In the genomic region with DNA sequence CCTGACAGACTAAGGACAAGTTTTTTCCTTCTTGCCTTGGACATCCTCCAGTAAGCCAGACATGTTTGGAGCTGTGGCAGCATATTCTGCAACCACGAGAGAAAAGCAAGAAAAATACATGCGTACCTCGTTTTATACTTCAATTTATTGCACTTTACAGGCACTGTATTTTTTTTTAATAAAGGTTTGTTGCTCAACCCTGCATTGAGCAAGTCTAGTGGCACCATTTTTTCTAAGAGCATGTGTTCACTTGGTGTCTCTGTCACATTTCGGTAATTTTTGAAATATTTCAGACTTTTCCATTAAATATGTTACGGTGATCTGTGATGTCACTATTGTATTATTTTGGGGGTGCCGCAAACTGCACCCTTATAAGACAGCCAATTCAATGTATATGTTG, we compare ENCODE assay signal across 18 cellular contexts. TPM values are rescaled to one million over a fixed set of nuclear protein-coding genes. Genes with fewer than 3 reads are reported as not detected.
DNase-seq lines count a peak whose midpoint lies in the region; ATAC-seq and TF ChIP-seq lines count a peak whose summit lies in the region.
"Had no signal": no experiment of that assay in that cellular context is flagged by ENCODE, and none has a peak within 500 bp of the region (broad histone marks: within the 10 kb centered on the region; RNA-seq: fewer than 3 reads in every experiment).

No MANE protein-coding gene starts in this region.

- H3K9me3 Mint-ChIP-seq in CD14-positive monocyte (peaks cover 0 to 2% (median 0%) of the 10 kb centered on the region in 7 donors), memory B cell (no peaks in the 10 kb centered on the region)
- H3K9me3 Mint-ChIP-seq in activated CD4-positive, alpha-beta memory T cell treated with anti-CD3 and anti-CD28 coated beads, Interleukin-2, amount 10 ng/mL, durations not matched to agents 7 days and 5 days, result no peaks in the 10 kb centered on the region

- H3K4me1 Mint-ChIP-seq in CD14-positive monocyte (peaks cover 38% of the 10 kb centered on the region), memory B cell (peaks cover 20% of the 10 kb centered on the region)
- H3K4me1 Mint-ChIP-seq in activated CD4-positive, alpha-beta memory T cell treated with anti-CD3 and anti-CD28 coated beads, Interleukin-2, amount 10 ng/mL, durations not matched to agents 7 days and 5 days, result peaks cover 51% of the 10 kb centered on the region

- H3K27me3 Mint-ChIP-seq in CD14-positive monocyte (ENCODE audit: low read depth in 3 of 3), result peaks cover 0 to 4% (median 3%) of the 10 kb centered on the region in 3 donors
- peaks cover 5% of the 10 kb centered on the region for H3K27me3 Mint-ChIP-seq in activated CD4-positive, alpha-beta memory T cell treated with anti-CD3 and anti-CD28 coated beads, Interleukin-2, amount 10 ng/mL, durations not matched to agents 7 days and 5 days
- H3K27me3 Mint-ChIP-seq in memory B cell, result no peaks in the 10 kb centered on the region

- peak overlapping the region; percentile 62; the same call in 1 of the 2 replicates for H3K4me3 ChIP-seq in GM08714 (ENCODE audit: low read length)
- H3K4me3 ChIP-seq: coronary artery, esophagus muscularis mucosa had no signal

- ATAC-seq in memory B cell (ENCODE audit: low read depth) (no peak), GM18505 (IDR thresholded peaks at IDR 0.05; ENCODE audit: unreplicated experiment) (no peak)
- ATAC-seq: left colon had no signal

- CTCF ChIA-PET in activated CD4-positive, alpha-beta memory T cell treated with anti-CD3 and anti-CD28 coated beads, Interleukin-2, amount 10 ng/mL, durations not matched to agents 7 days and 5 days (lab: Charles Lee), result interaction anchor here (1.0 to 1.1 kb wide), 2 partner anchors 23 to 90 kb away, joined by 3 to 4 read pairs; no protein-coding TSS in a partner anchor

- DNase-seq in CD14-positive monocyte (ENCODE audit: low spot score), result no peak
- DNase-seq in activated CD4-positive, alpha-beta memory T cell treated with anti-CD3 and anti-CD28 coated beads, Interleukin-2, amount 10 ng/mL, durations not matched to agents 7 days and 5 days, result no peak
- DNase-seq in memory B cell (ENCODE audit: low spot score in 2 of 2), result no peak
- no peak for DNase-seq in A172 (ENCODE audit: low spot score)
- no peak for DNase-seq in 8988T
- DNase-seq in NCI-H1105 (lab: John Stamatoyannopoulos, UW), result no peak
- DNase-seq: GDM1; GOT3; left colon; NCI-H187; NCI-H526; nephron progenitor cell; stimulated activated CD4-positive, alpha-beta T cell treated with anti-CD3 and anti-CD28 coated beads, Interleukin-2, amount 100 ng/mL, for 48 hours; T-helper 9 cell had no signal

- intact Hi-C loops in CD14-positive monocyte (cut with micrococcal nuclease), result loop anchor here (10.0 kb wide), 2 partner anchors 118 to 548 kb away; a partner anchor contains a TSS

- TF ChIP-seq POLR2A in GM18505 (IDR thresholded peaks at IDR 0.05; ENCODE audit: borderline replicate concordance, extremely low read depth, insufficient read depth, insufficient read length), result no peak

- no peak for TF ChIP-seq CTCF in CD14-positive monocyte (IDR thresholded peaks at IDR 0.05)

- H3K4me3 Mint-ChIP-seq in CD14-positive monocyte (peak overlapping the region; percentile 27 to 41), memory B cell (no peak overlapping the region)
- peak overlapping the region; percentile 52 for H3K4me3 Mint-ChIP-seq in activated CD4-positive, alpha-beta memory T cell treated with anti-CD3 and anti-CD28 coated beads, Interleukin-2, amount 10 ng/mL, durations not matched to agents 7 days and 5 days

- POLR2A ChIA-PET in activated CD4-positive, alpha-beta memory T cell treated with anti-CD3 and anti-CD28 coated beads, Interleukin-2, amount 10 ng/mL, durations not matched to agents 7 days and 5 days (lab: Charles Lee), result interaction anchor here (0.9 to 6.7 kb wide), 5 partner anchors 29 to 548 kb away, joined by 3 to 53 read pairs (median 6); a partner anchor contains a TSS

- no peaks in the 10 kb centered on the region for H3K36me3 Mint-ChIP-seq in CD14-positive monocyte
- peaks cover 5% of the 10 kb centered on the region for H3K36me3 Mint-ChIP-seq in activated CD4-positive, alpha-beta memory T cell treated with anti-CD3 and anti-CD28 coated beads, Interleukin-2, amount 10 ng/mL, durations not matched to agents 7 days and 5 days (ENCODE audit: low read depth)
- H3K36me3 Mint-ChIP-seq in memory B cell, result no peaks in the 10 kb centered on the region

- H3K27ac Mint-ChIP-seq in CD14-positive monocyte (peak overlapping the region in 1 of 7 donors; percentile 51), memory B cell (peak overlapping the region; percentile 72)
- peak overlapping the region; percentile 67 for H3K27ac Mint-ChIP-seq in activated CD4-positive, alpha-beta memory T cell treated with anti-CD3 and anti-CD28 coated beads, Interleukin-2, amount 10 ng/mL, durations not matched to agents 7 days and 5 days
- H3K27ac Mint-ChIP-seq: nephron progenitor cell had no signal

RNA-seq across cellular contexts. Expression of a gene that starts 2.1 kb away (rescaled TPM):
- polyA plus RNA-seq in CD14-positive monocyte, result 1 to 10 TPM; 2.2 to 2.8 TPM
- total RNA-seq in activated CD4-positive, alpha-beta memory T cell treated with anti-CD3 and anti-CD28 coated beads, Interleukin-2, amount 10 ng/mL, durations not matched to agents 7 days and 5 days, result 10 to 100 TPM; 16.8 to 18.8 TPM
- total RNA-seq in A172 (2014; rRNA removed; shearing (Covaris generic)), result 19.2 and 26.7 TPM in 2 replicates
